ENCODE assay signal across 13 cellular contexts in the genomic region with DNA sequence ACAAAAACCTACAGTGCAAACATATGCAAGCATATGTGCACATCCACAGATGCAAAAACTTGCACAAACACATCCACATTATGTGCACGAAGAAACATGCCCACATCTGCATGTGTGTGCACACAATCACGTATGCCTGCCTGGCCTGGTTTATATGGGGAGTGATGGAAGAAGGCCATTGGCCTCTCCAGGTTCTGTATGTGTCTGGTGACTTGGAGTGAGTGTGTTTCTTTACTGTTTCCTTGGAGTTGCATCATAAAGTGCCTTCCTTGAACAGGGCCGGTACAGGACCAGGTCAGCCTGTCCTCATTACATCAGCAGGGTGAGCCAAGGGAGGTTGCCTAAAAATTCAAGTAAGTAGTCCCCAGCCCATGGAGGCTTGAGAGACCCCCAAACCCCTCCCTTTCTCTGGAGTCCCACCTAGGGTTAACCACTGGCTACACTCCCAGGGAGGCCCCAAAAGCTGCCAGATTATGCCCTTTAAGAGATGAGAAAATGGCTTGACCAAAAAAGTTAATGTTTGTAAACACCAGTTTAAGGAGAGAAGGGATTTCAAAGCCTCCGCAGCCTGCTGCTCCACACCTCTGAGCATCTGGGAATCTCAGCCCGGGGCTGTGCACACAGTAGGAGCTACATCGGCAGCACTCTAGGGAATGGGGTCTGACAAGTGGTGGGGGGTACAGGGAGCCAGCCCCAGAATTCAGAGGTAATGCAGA.
DNase-seq lines count a peak whose midpoint lies in the region; ATAC-seq and TF ChIP-seq lines count a peak whose summit lies in the region.
"Had no signal": no experiment of that assay in that cellular context is flagged by ENCODE, and none has a peak within 500 bp of the region (broad histone marks: within the 10 kb centered on the region; RNA-seq: fewer than 3 reads in every experiment).

No MANE protein-coding gene starts in this region.

- H3K4me1 ChIP-seq in adipocyte (ENCODE audit: control insufficient read depth, insufficient read depth, low read length): peaks cover 11% of the 10 kb centered on the region
- no peaks in the 10 kb centered on the region for H3K4me1 ChIP-seq in left lung
- no peaks in the 10 kb centered on the region for H3K4me1 ChIP-seq in gastroesophageal sphincter

- peak; percentile 62 for DNase-seq in AG09309 (ENCODE audit: low read depth)
- peak; percentile 23 for DNase-seq in HT1080 (ENCODE audit: low read depth)
- peak; percentile 85 for DNase-seq in adipocyte (ENCODE audit: low read depth)
- DNase-seq in left lung: no peak
- no peak for DNase-seq in left ventricle myocardium superior
- DNase-seq in NCI-H2029 (lab: John Stamatoyannopoulos, UW): no peak
- DNase-seq: activated T-cell treated with anti-CD3 and anti-CD28 coated beads, Interleukin-2, amount 50 U/mL, for 4 hours; CD4-positive, alpha-beta memory T cell; KBM-7; naive thymus-derived CD8-positive, alpha-beta T cell had no signal

- peak; percentile 43 for ATAC-seq in left lung
- no peak for ATAC-seq in HG02852 (IDR thresholded peaks at IDR 0.05; ENCODE audit: unreplicated experiment)
- ATAC-seq in left ventricle myocardium superior: no peak
- ATAC-seq in gastroesophageal sphincter: no peak
- ATAC-seq: activated T-cell treated with anti-CD3 and anti-CD28 coated beads, Interleukin-2, amount 50 U/mL, for 4 hours; naive thymus-derived CD8-positive, alpha-beta T cell; stimulated activated memory B cell treated with anti-CD40 and anti-IgM and Interleukin-4, amounts not matched to agents 10 μg/mL and 1 μg/mL and 100 μg/mL, for 72 hours had no signal

- WGBS in gastroesophageal sphincter (ENCODE audit: low coverage in 1 of 2), 2 donors: 59 to 76% methylated on average over 3 to 6 of the region's 6 CpGs

- TF ChIP-seq CTCF in AG09309 (IDR thresholded peaks at IDR 0.05; ENCODE audit: control insufficient read depth, insufficient read depth, low read depth, low read length, missing control alignments): no peak
- TF ChIP-seq CTCF in left lung (IDR thresholded peaks at IDR 0.05): no peak
- TF ChIP-seq CTCF in gastroesophageal sphincter (IDR thresholded peaks at IDR 0.05): no peak

- TF ChIP-seq POLR2A in gastroesophageal sphincter (IDR thresholded peaks at IDR 0.05): no peak

- TF ChIP-seq EP300 in gastroesophageal sphincter (IDR thresholded peaks at IDR 0.05): no peak

- H3K36me3 ChIP-seq in adipocyte (ENCODE audit: control insufficient read depth, insufficient read depth, low read length, severe bottlenecking) (no peaks in the 10 kb centered on the region), left lung (no peaks in the 10 kb centered on the region), gastroesophageal sphincter (no peaks in the 10 kb centered on the region)

- H3K27me3 ChIP-seq in adipocyte (replicated peaks; ENCODE audit: control insufficient read depth, insufficient read depth, low read length): peaks cover 21% of the 10 kb centered on the region
- H3K27me3 ChIP-seq in left lung: no peaks in the 10 kb centered on the region
- H3K27me3 ChIP-seq in gastroesophageal sphincter: no peaks in the 10 kb centered on the region

- peak overlapping the region; percentile 13 for H3K9ac ChIP-seq in adipocyte (ENCODE audit: low read length)

- no peak overlapping the region for H3K4me3 ChIP-seq in AG09309 (ENCODE audit: control insufficient read depth, low read depth, low read length)
- no peak overlapping the region for H3K4me3 ChIP-seq in adipocyte (ENCODE audit: low read length)
- H3K4me3 ChIP-seq in left lung: no peak overlapping the region
- H3K4me3 ChIP-seq in gastroesophageal sphincter: no peak overlapping the region

- H3K27ac ChIP-seq in left lung (no peak overlapping the region), gastroesophageal sphincter (no peak overlapping the region)

- H3K9me3 ChIP-seq in adipocyte (ENCODE audit: control insufficient read depth, low read length) (no peaks in the 10 kb centered on the region), left lung (no peaks in the 10 kb centered on the region), gastroesophageal sphincter (no peaks in the 10 kb centered on the region)

- intact Hi-C loops in left lung (cut with DNase I): no loop called here
- intact Hi-C loops in left ventricle myocardium superior (cut with micrococcal nuclease): no loop called here

Comparison
In these comparisons a context has a peak if more than half of its experiments do, and no peak if none do; other contexts are left out.
1. DNase-seq: peak in AG09309 (single experiment), HT1080 (single experiment) and adipocyte (single experiment); none in left lung (0 of 2), left ventricle myocardium superior (single experiment) and NCI-H2029 (single experiment).